ENCODE assay signal across 22 cellular contexts in the genomic region with DNA sequence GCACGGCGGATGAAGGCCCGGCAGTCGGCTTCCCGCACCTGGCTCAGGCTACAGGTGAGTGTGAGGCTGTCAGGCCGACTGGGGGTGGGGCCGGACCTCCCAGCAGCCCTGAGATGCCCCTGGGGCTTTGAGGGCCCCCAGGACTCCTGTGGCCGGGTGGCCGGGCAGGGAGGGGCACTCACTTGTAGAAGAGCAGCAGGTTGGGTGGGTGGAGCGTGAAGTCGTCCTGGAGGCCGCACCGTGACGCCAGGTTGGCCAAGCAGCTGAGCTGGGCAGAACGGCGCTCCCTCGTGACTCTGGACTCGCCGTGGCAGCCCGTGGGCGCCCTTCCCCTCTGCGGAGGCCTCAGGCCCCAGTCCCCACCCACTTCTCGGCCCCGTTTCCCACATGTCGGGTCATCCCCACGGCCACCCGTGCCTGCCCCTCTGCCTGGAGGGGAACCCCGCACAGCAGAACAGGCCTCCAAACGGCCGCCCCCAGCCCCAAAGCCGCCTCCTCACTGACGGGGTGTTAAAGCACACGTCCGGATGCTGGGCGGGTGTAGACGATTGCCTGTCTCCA. TPM values are rescaled to one million over a fixed set of nuclear protein-coding genes. Genes with fewer than 3 reads are reported as not detected.
DNase-seq lines count a peak whose midpoint lies in the region; ATAC-seq, FAIRE-seq and TF ChIP-seq lines count a peak whose summit lies in the region.
"Had no signal": no experiment of that assay in that cellular context is flagged by ENCODE, and none has a peak within 500 bp of the region (broad histone marks: within the 10 kb centered on the region; RNA-seq: fewer than 3 reads in every experiment).

No MANE protein-coding gene starts in this region.

- H3K4me2 ChIP-seq in H1 (ENCODE audit: insufficient read depth in 1 of 2, low read depth in 2 of 2, low read length in 2 of 2), result no peak overlapping the region

- H3K56ac ChIP-seq in H1 (replicated peaks; ENCODE audit: insufficient read length, low read depth, low read length), result no peak overlapping the region

- H3K27ac Mint-ChIP-seq in immature natural killer cell, result no peak overlapping the region
- H3K27ac Mint-ChIP-seq: CD4-positive, alpha-beta memory T cell had no signal

- no peak for TF ChIP-seq CTCF in HEK293 (tag by site-specific recombination; IDR thresholded peaks at IDR 0.05)
- TF ChIP-seq CTCF in H1 (IDR thresholded peaks at IDR 0.05; ENCODE audit: control extremely low read depth in 1 of 3, insufficient read depth in 1 of 3, low read depth in 1 of 3, low read length in 3 of 3), result no peak
- TF ChIP-seq CTCF in vagina (IDR thresholded peaks at IDR 0.05), result no peak

- H2BK20ac ChIP-seq in H1 (ENCODE audit: low read length), result 0 out of 2 replicates have a peak overlapping the region, but pooled peaks have one; percentile 61

- H4K20me1 ChIP-seq in H1 (replicated peaks in 1 of 2; ENCODE audit: control insufficient read depth in 1 of 2, insufficient read depth in 2 of 2, low read length in 2 of 2), result peaks cover 0 to 2% of the 10 kb centered on the region in 2 experiments

- no peaks in the 10 kb centered on the region; the same call in 1 of the 2 replicates for H3K23me2 ChIP-seq in H1 (ENCODE audit: low read depth, low read length)

- POLR2A ChIA-PET in HEK293 (lab: Yijun Ruan, JAX), result interaction anchor here (2.3 kb wide), 1 partner anchor 13 kb away, joined by 8 read pairs; a partner anchor contains a TSS
- POLR2A ChIA-PET in H1 (lab: Charles Lee; ENCODE audit: partially characterized antibody), result interaction anchor here (0.9 to 2.1 kb wide), 2 partner anchors 25 to 28 kb away, joined by 3 to 7 read pairs; no protein-coding TSS in a partner anchor

- H2BK120ac ChIP-seq in H1 (replicated peaks; ENCODE audit: low read depth, low read length), result no peak overlapping the region

- H3K4me3 ChIP-seq in HEK293 (ENCODE audit: low read depth, low read length) (no peak overlapping the region), NT2/D1 (ENCODE audit: insufficient read length, low read depth) (no peak overlapping the region), H1 (ENCODE audit: extremely low read depth in 1 of 4, insufficient read depth in 2 of 4, low read depth in 3 of 4, low read length in 4 of 4) (no peak overlapping the region), vagina (no peak overlapping the region)

- peaks cover 0 to 3% (median 2%) of the 10 kb centered on the region in 3 donors for H3K27me3 Mint-ChIP-seq in immature natural killer cell (ENCODE audit: low read depth in 3 of 3)

- no peak overlapping the region for H3K4me3 Mint-ChIP-seq in immature natural killer cell
- H3K4me3 Mint-ChIP-seq: CD4-positive, alpha-beta memory T cell had no signal

- no peaks in the 10 kb centered on the region for H3K9me3 Mint-ChIP-seq in immature natural killer cell
- H3K9me3 Mint-ChIP-seq: CD4-positive, alpha-beta memory T cell had no signal

- H4K5ac ChIP-seq in H1 (ENCODE audit: insufficient read length, low read depth, low read length), result no peak overlapping the region

- no peak overlapping the region for H2BK12ac ChIP-seq in H1 (ENCODE audit: low read depth, low read length)

- H2BK15ac ChIP-seq in H1 (ENCODE audit: low read length), result no peak overlapping the region

- H3K27me3 ChIP-seq in NT2/D1 (ENCODE audit: insufficient read depth, insufficient read length) (peaks cover 11% of the 10 kb centered on the region), H1 (replicated peaks in 1 of 4; ENCODE audit: control insufficient read depth in 3 of 4, extremely low read depth in 1 of 4, insufficient read depth in 3 of 4, low read length in 3 of 4) (peaks cover 0 to 2% (median under 1%) of the 10 kb centered on the region in 4 experiments; a peak in 3 of 7 replicates), vagina (no peaks in the 10 kb centered on the region)

- H3K36me3 ChIP-seq in HEK293 (ENCODE audit: control insufficient read depth in 2 of 2, insufficient read depth in 1 of 2, low read length in 2 of 2) (no peaks in the 10 kb centered on the region), NT2/D1 (ENCODE audit: insufficient read depth, insufficient read length, low read length) (no peaks in the 10 kb centered on the region), H1 (ENCODE audit: control insufficient read depth in 2 of 4, insufficient read depth in 4 of 4, low read length in 3 of 4) (no peaks in the 10 kb centered on the region), vagina (no peaks in the 10 kb centered on the region)

- no peak overlapping the region for H2AFZ ChIP-seq in H1 (ENCODE audit: low read length)

- H3K14ac ChIP-seq in H1 (ENCODE audit: insufficient read length), result no peak overlapping the region

- TF ChIP-seq POLR2A in H1 (IDR thresholded peaks at IDR 0.05; ENCODE audit: control extremely low read depth in 1 of 2, low read depth in 2 of 2, low read length in 2 of 2), result no peak
- TF ChIP-seq POLR2A in vagina (IDR thresholded peaks at IDR 0.05), result no peak

- 87% methylated on average over 33 of the region's 36 CpGs; no CpG with 5 or more reads in 1 of the 2 experiments for WGBS in H1 (ENCODE audit: extremely low coverage in 1 of 2, insufficient coverage in 1 of 2, insufficient read length in 1 of 2, insufficient replicate concordance in 2 of 2, low coverage in 1 of 2, low lambda C conversion rate in 2 of 2, missing lambda C conversion rate in 1 of 2), 2 experiments

- CTCF ChIA-PET in HEK293 (lab: Yijun Ruan, JAX) (no interaction called here), H1 (lab: Charles Lee; ENCODE audit: partially characterized antibody) (interaction anchor here (1.2 to 6.0 kb wide), 2 partner anchors 10 to 59 kb away, joined by 3 to 35 read pairs; no protein-coding TSS in a partner anchor)

- H3K36me3 Mint-ChIP-seq in immature natural killer cell, result no peaks in the 10 kb centered on the region
- H3K36me3 Mint-ChIP-seq: CD4-positive, alpha-beta memory T cell had no signal

- H3K4me1 ChIP-seq in HEK293 (ENCODE audit: control insufficient read depth, insufficient read depth, low read length) (no peaks in the 10 kb centered on the region), NT2/D1 (ENCODE audit: insufficient read depth, insufficient read length) (peaks cover 9% of the 10 kb centered on the region), H1 (replicated peaks in 1 of 4; ENCODE audit: control insufficient read depth in 3 of 4, insufficient read depth in 4 of 4, low read length in 3 of 4) (no peaks in the 10 kb centered on the region), vagina (no peaks in the 10 kb centered on the region)

- no peak for ATAC-seq in GM21528 (IDR thresholded peaks at IDR 0.05; ENCODE audit: low FRiP score, unreplicated experiment)

- no peak overlapping the region for H3K4ac ChIP-seq in H1 (replicated peaks; ENCODE audit: insufficient read length, low read depth, low read length)

- H2BK5ac ChIP-seq in H1 (ENCODE audit: low read depth, low read length), result no peak overlapping the region

- H3K9ac ChIP-seq in NT2/D1 (ENCODE audit: insufficient read length, low read depth) (peak overlapping the region; percentile 17), H1 (replicated peaks in 1 of 4; ENCODE audit: extremely low read depth in 1 of 4, low read depth in 3 of 4, low read length in 3 of 4) (no peak overlapping the region)

- no peaks in the 10 kb centered on the region for H3K79me1 ChIP-seq in H1 (ENCODE audit: low read depth, low read length)

- no peak overlapping the region for H2AK5ac ChIP-seq in H1 (ENCODE audit: low read depth, low read length)

- H3K27ac ChIP-seq in HEK293 (ENCODE audit: extremely low read depth, low read depth, low read length) (no peak overlapping the region), H1 (ENCODE audit: low read depth, low read length) (no peak overlapping the region), vagina (no peak overlapping the region)

- TF ChIP-seq RAD21 in H1 (IDR thresholded peaks at IDR 0.05 in 1 of 2, conservative IDR thresholded peaks at IDR 0.05 in 1 of 2; ENCODE audit: low read depth in 2 of 2, low read length in 2 of 2), result no peak

- DNase-seq in COLO668 (lab: John Stamatoyannopoulos, UW; ENCODE audit: unreplicated experiment) (peak; percentile 58), NT2/D1 (ENCODE audit: low read depth, low spot score) (no peak), H1 (ENCODE audit: low read depth in 1 of 2, low spot score in 2 of 2) (no peak), vagina (ENCODE audit: extremely low spot score in 2 of 2) (no peak), immature natural killer cell (no peak), GM19238 (ENCODE audit: insufficient read length, low spot score) (no peak)
- DNase-seq: 8988T, C1 segment of cervical spinal cord, Caco-2, DMS153, DND-41, GOT3, H7, HCEC 1CT had no signal

- H3K9me3 ChIP-seq in HEK293 (ENCODE audit: control insufficient read depth, insufficient read depth, low read depth, low read length) (no peaks in the 10 kb centered on the region), NT2/D1 (ENCODE audit: insufficient read depth, low read length) (no peaks in the 10 kb centered on the region), H1 (ENCODE audit: insufficient read depth in 2 of 2, low read depth in 1 of 2, low read length in 1 of 2) (no peaks in the 10 kb centered on the region), vagina (no peaks in the 10 kb centered on the region)
- H3K9me3 ChIP-seq: Caco-2 had no signal

- no peak overlapping the region for H3K18ac ChIP-seq in H1 (ENCODE audit: extremely low read depth, low read length)

- H3K4me1 Mint-ChIP-seq in immature natural killer cell, result no peaks in the 10 kb centered on the region
- H3K4me1 Mint-ChIP-seq: CD4-positive, alpha-beta memory T cell had no signal

- H4K91ac ChIP-seq in H1 (replicated peaks; ENCODE audit: insufficient read length, low read length), result no peak overlapping the region

- H3K23ac ChIP-seq in H1 (ENCODE audit: insufficient read length), result no peak overlapping the region

- no peaks in the 10 kb centered on the region for H3K79me2 ChIP-seq in H1 (ENCODE audit: control insufficient read depth in 1 of 2, insufficient read depth in 2 of 2, low read length in 2 of 2)

- TF ChIP-seq EP300 in H1 (IDR thresholded peaks at IDR 0.05; ENCODE audit: borderline replicate concordance in 1 of 2, low read depth in 2 of 2, low read length in 2 of 2), result no peak

- intact Hi-C loops in vagina (cut with DNase I), result no loop called here

- FAIRE-seq in H1 (lab: Jason Lieb, UNC), result no peak
- FAIRE-seq: G401.6, GM12892, GM19239 had no signal

- no peak overlapping the region for H4K8ac ChIP-seq in H1 (ENCODE audit: extremely low read depth, insufficient read depth, low read length)

RNA-seq across cellular contexts. Expression of a gene that starts 12.9 kb away (rescaled TPM):
- total RNA-seq in H1 (2021; fragmentation: NEBNext Ultra II Directional; extraction: Animal tissue kit (Norgen Biotek cat#: 25700)), result 32.2 and 32.7 TPM in 2 replicates
- polyA plus RNA-seq in H1 (2011; rRNA removed) (61.8 and 81.8 TPM in 2 replicates), immature natural killer cell (10 to 100 TPM; 23.9 to 49.9 (median 27.7) TPM)
- 45.2 TPM for polyA plus RNA-seq in H1 (2011; cell fraction: cytosol; rRNA removed)
- polyA plus RNA-seq in H1 (2011; cell fraction: nucleus; rRNA removed), result 71.6 TPM
- polyA plus RNA-seq in H1 (2012, experiment 1 of 2), result 17.8 to 34.1 TPM (median 33.0 TPM) in 4 replicates
- 35.0 TPM for polyA plus RNA-seq in H1 (2012, experiment 2 of 2)
- 24.4 TPM for polyA plus RNA-seq in H1 (2013, experiment 1 of 2)
- 24.6 TPM for polyA plus RNA-seq in H1 (2013, experiment 2 of 2)
- polyA minus RNA-seq in H1 (2011; rRNA and poly(A)+ RNA removed), result 13.4 and 17.4 TPM in 2 replicates
- polyA minus RNA-seq in H1 (2011; cell fraction: cytosol; rRNA and poly(A)+ RNA removed), result 23.9 TPM
- 42.1 TPM for polyA minus RNA-seq in H1 (2011; cell fraction: nucleus; rRNA and poly(A)+ RNA removed)
- 17.2 TPM for total RNA-seq in vagina

RNA-seq across cellular contexts. Expression of a gene that starts 13.1 kb away (rescaled TPM):
- 98.3 and 104 TPM in 2 replicates for total RNA-seq in H1 (2021; fragmentation: NEBNext Ultra II Directional; extraction: Animal tissue kit (Norgen Biotek cat#: 25700))
- 75.3 and 156 TPM in 2 replicates for polyA plus RNA-seq in H1 (2011; rRNA removed)
- polyA plus RNA-seq in H1 (2011; cell fraction: cytosol; rRNA removed), result 87.5 TPM
- polyA plus RNA-seq in H1 (2011; cell fraction: nucleus; rRNA removed), result 592 TPM
- polyA plus RNA-seq in H1 (2012, experiment 1 of 2), result 72.1 to 113 TPM (median 103 TPM) in 4 replicates
- 43.8 TPM for polyA plus RNA-seq in H1 (2012, experiment 2 of 2)
- polyA plus RNA-seq in H1 (2013, experiment 1 of 2), result 70.5 TPM
- polyA plus RNA-seq in H1 (2013, experiment 2 of 2), result 59.1 TPM
- 18.1 and 20.4 TPM in 2 replicates for polyA minus RNA-seq in H1 (2011; rRNA and poly(A)+ RNA removed)
- polyA minus RNA-seq in H1 (2011; cell fraction: cytosol; rRNA and poly(A)+ RNA removed), result 26.9 TPM
- 90.8 TPM for polyA minus RNA-seq in H1 (2011; cell fraction: nucleus; rRNA and poly(A)+ RNA removed)
- total RNA-seq in vagina, result 4.9 TPM
- polyA plus RNA-seq in immature natural killer cell, result 1 to 10 TPM in 2 of 3 donors, not detected in 1; 6.3 to 9.2 TPM

RNA-seq across cellular contexts. Expression of a gene that starts 14.8 kb away (rescaled TPM):
- 0.28 TPM in 1 of 2 replicates, not detected in the other for total RNA-seq in H1 (2021; fragmentation: NEBNext Ultra II Directional; extraction: Animal tissue kit (Norgen Biotek cat#: 25700))
- polyA plus RNA-seq in H1 (2011; rRNA removed), result 0.31 and 0.50 TPM in 2 replicates
- 0.37 TPM for polyA plus RNA-seq in H1 (2011; cell fraction: cytosol; rRNA removed)
- polyA plus RNA-seq in H1 (2011; cell fraction: nucleus; rRNA removed), result 1.5 TPM
- polyA plus RNA-seq in H1 (2012, experiment 1 of 2), result 0.24 to 0.56 TPM (median 0.29 TPM) in 3 of 4 replicates, not detected in the other
- polyA plus RNA-seq in H1 (2012, experiment 2 of 2), result 0.18 TPM
- 0.51 TPM for polyA plus RNA-seq in H1 (2013, experiment 1 of 2)
- polyA plus RNA-seq in H1 (2013, experiment 2 of 2), result 0.18 TPM
- 0.44 TPM in 1 of 2 replicates, not detected in the other for polyA minus RNA-seq in H1 (2011; rRNA and poly(A)+ RNA removed)
- polyA minus RNA-seq in H1 (2011; cell fraction: cytosol; rRNA and poly(A)+ RNA removed), result 1.9 TPM
- 1.6 TPM for polyA minus RNA-seq in H1 (2011; cell fraction: nucleus; rRNA and poly(A)+ RNA removed)
- total RNA-seq in vagina, result not detected
- not detected for polyA plus RNA-seq in immature natural killer cell
- total RNA-seq: A673; CD4-positive, alpha-beta memory T cell; H7 had no signal
- polyA plus RNA-seq: CD4-positive, alpha-beta memory T cell had no signal

RNA-seq across cellular contexts. Expression of a gene that starts 25.2 kb away (rescaled TPM):
- not detected in 2 replicates for total RNA-seq in H1 (2021; fragmentation: NEBNext Ultra II Directional; extraction: Animal tissue kit (Norgen Biotek cat#: 25700))
- polyA plus RNA-seq in H1 (2011; rRNA removed) (not detected in 2 replicates), immature natural killer cell (not detected)
- not detected for polyA plus RNA-seq in H1 (2011; cell fraction: cytosol; rRNA removed)
- 0.11 TPM for polyA plus RNA-seq in H1 (2011; cell fraction: nucleus; rRNA removed)
- polyA plus RNA-seq in H1 (2012, experiment 1 of 2), result 0.59 to 1.3 TPM (median 0.96 TPM) in 4 replicates
- 0.49 TPM for polyA plus RNA-seq in H1 (2012, experiment 2 of 2)
- polyA plus RNA-seq in H1 (2013, experiment 1 of 2), result 0.34 TPM
- polyA plus RNA-seq in H1 (2013, experiment 2 of 2), result 0.39 TPM
- polyA minus RNA-seq in H1 (2011; rRNA and poly(A)+ RNA removed), result not detected in 2 replicates
- polyA minus RNA-seq in H1 (2011; cell fraction: cytosol; rRNA and poly(A)+ RNA removed), result not detected
- polyA minus RNA-seq in H1 (2011; cell fraction: nucleus; rRNA and poly(A)+ RNA removed), result not detected
- not detected for total RNA-seq in vagina
- total RNA-seq: A673; Caco-2; CD4-positive, alpha-beta memory T cell; H7 had no signal
- polyA plus RNA-seq: BJ; CD4-positive, alpha-beta memory T cell had no signal

RNA-seq across cellular contexts. Expression of a gene that starts 34.5 kb away (rescaled TPM):
- 20.4 and 21.0 TPM in 2 replicates for total RNA-seq in H1 (2021; fragmentation: NEBNext Ultra II Directional; extraction: Animal tissue kit (Norgen Biotek cat#: 25700))
- polyA plus RNA-seq in H1 (2011; rRNA removed) (20.0 and 29.6 TPM in 2 replicates), immature natural killer cell (10 to 100 TPM in 2 of 3 donors, 1 to 10 TPM in 1; 4.6 to 25.5 (median 17.5) TPM)
- 22.4 TPM for polyA plus RNA-seq in H1 (2011; cell fraction: cytosol; rRNA removed)
- 97.6 TPM for polyA plus RNA-seq in H1 (2011; cell fraction: nucleus; rRNA removed)
- 14.5 to 22.5 TPM (median 20.0 TPM) in 4 replicates for polyA plus RNA-seq in H1 (2012, experiment 1 of 2)
- polyA plus RNA-seq in H1 (2012, experiment 2 of 2), result 20.5 TPM
- polyA plus RNA-seq in H1 (2013, experiment 1 of 2), result 10.8 TPM
- 10.0 TPM for polyA plus RNA-seq in H1 (2013, experiment 2 of 2)
- polyA minus RNA-seq in H1 (2011; rRNA and poly(A)+ RNA removed), result 17.6 and 21.1 TPM in 2 replicates
- 21.1 TPM for polyA minus RNA-seq in H1 (2011; cell fraction: cytosol; rRNA and poly(A)+ RNA removed)
- polyA minus RNA-seq in H1 (2011; cell fraction: nucleus; rRNA and poly(A)+ RNA removed), result 52.8 TPM
- total RNA-seq in vagina, result 32.7 TPM

Comparison
In these comparisons a context has a peak if more than half of its experiments do, and no peak if none do; other contexts are left out.
1. RNA of a gene that starts 13.1 kb away (total RNA-seq): 98.3 to 104 TPM in H1; 4.9 TPM in vagina (single experiment); every median in the first group is over 10 times any median in the second.